ENCODE assay signal across 22 cellular contexts in the genomic region with DNA sequence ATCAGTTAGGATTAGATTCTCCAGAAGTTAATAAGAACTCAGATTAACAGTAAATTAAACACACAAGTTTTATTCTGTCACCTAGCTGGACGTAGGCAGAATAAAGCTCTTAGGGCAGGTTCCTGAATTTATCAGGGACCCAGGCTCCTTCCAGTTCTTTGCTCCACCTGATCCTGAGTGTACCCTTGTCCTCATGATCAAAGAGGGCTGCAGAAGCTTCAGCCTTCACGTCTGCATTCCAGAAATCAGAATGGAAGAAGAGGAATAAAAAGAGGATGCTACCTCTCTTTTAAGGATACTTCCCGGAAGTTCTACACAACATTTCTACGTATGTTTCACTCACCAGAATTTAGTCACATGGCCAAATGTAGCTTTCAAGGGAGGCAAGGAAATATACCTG. TPM values are rescaled to one million over a fixed set of nuclear protein-coding genes. Genes with fewer than 3 reads are reported as not detected.
DNase-seq lines count a peak whose midpoint lies in the region; ATAC-seq, FAIRE-seq and TF ChIP-seq lines count a peak whose summit lies in the region.
"Had no signal": no experiment of that assay in that cellular context is flagged by ENCODE, and none has a peak within 500 bp of the region (broad histone marks: within the 10 kb centered on the region; RNA-seq: fewer than 3 reads in every experiment).

No MANE protein-coding gene starts in this region.

- no peak for DNase-seq in HepG2 (ENCODE audit: low spot score)
- DNase-seq in right lobe of liver: no peak
- DNase-seq in activated B cell treated with CpG ODN at 0.5 μM for 24 hours: no peak
- no peak for DNase-seq in memory B cell (ENCODE audit: low spot score in 2 of 2)
- DNase-seq in NCI-H226: no peak
- DNase-seq in HuH-7.5 (ENCODE audit: low spot score): no peak
- no peak for DNase-seq in stimulated activated naive CD4-positive, alpha-beta T cell (lab: John Stamatoyannopoulos, UW)
- DNase-seq: 8988T; C1 segment of cervical spinal cord; DMS79 treated with DMSO at 0.1 percent for 48 hours; Karpas-422; NCI-H1417; NCI-H1930; NCI-H510A treated with DMSO at 0.1 percent for 48 hours; NCI-H748 treated with DMSO at 0.1 percent for 48 hours; NK-92 treated with Interleukin-12 subunit alpha and Interleukin-12 subunit beta, amount 100 ng/mL, for 24 hours; SHP77 treated with DMSO at 0.1 percent for 48 hours; SK-N-SH had no signal

- in situ Hi-C loops in HepG2 (cut with HindIII; ENCODE audit: extremely low pct_ligation_motif_present, low pct_unique_long_range_greater_than_20kb): no loop called here

- H3K9me3 Mint-ChIP-seq in activated B cell treated with CpG ODN at 0.5 μM for 24 hours: no peaks in the 10 kb centered on the region
- no peaks in the 10 kb centered on the region for H3K9me3 Mint-ChIP-seq in memory B cell

- no peak overlapping the region for H3K4me2 ChIP-seq in HepG2 (ENCODE audit: low read depth, low read length)
- H3K4me2 ChIP-seq: SK-N-SH had no signal

- TF ChIP-seq EP300 in HepG2 (IDR thresholded peaks at IDR 0.05; ENCODE audit: low read depth in 2 of 2, low read length in 2 of 2) (no peak), HepG2 (CRISPR knock-in tag; IDR thresholded peaks at IDR 0.05; ENCODE audit: borderline replicate concordance) (no peak)

- ATAC-seq in HepG2 (no peak), right lobe of liver (no peak), activated B cell treated with CpG ODN at 0.5 μM for 24 hours (ENCODE audit: low read depth) (no peak), memory B cell (ENCODE audit: low read depth) (no peak), esophagus mucosa (no peak)

- H3K36me3 ChIP-seq in HepG2 (replicated peaks in 1 of 2; ENCODE audit: control insufficient read depth in 1 of 2, insufficient read depth in 2 of 2, low read length in 2 of 2) (no peaks in the 10 kb centered on the region), right lobe of liver (no peaks in the 10 kb centered on the region)

- WGBS in HepG2 (ENCODE audit: low lambda C conversion rate): 95% methylated on average over 4 of the region's 4 CpGs
- 88% methylated on average over 4 of the region's 4 CpGs for WGBS in right lobe of liver (ENCODE audit: insufficient coverage, low coverage, low lambda C conversion rate, missing lambda C conversion rate)

- intact Hi-C loops in HepG2 (cut with micrococcal nuclease; ENCODE audit: unreplicated experiment): loop anchor here (5.0 kb wide), 1 partner anchor 120 kb away; a partner anchor contains a TSS
- intact Hi-C loops in right lobe of liver (cut with DNase I): no loop called here
- intact Hi-C loops in activated B cell treated with CpG ODN at 0.5 μM for 24 hours (cut with micrococcal nuclease): loop anchor here (1.0 to 5.0 kb wide), 5 partner anchors 8 to 490 kb away; a partner anchor contains a TSS

- peaks cover 36% of the 10 kb centered on the region for H3K79me2 ChIP-seq in HepG2 (ENCODE audit: insufficient read depth, low read length)

- H3K4me1 Mint-ChIP-seq in activated B cell treated with CpG ODN at 0.5 μM for 24 hours: peaks cover 56% of the 10 kb centered on the region
- H3K4me1 Mint-ChIP-seq in memory B cell: peaks cover 40% of the 10 kb centered on the region

- H3K27ac ChIP-seq in HepG2 (ENCODE audit: extremely low read length, insufficient read depth, low read length): no peak overlapping the region
- no peak overlapping the region for H3K27ac ChIP-seq in right lobe of liver
- H3K27ac ChIP-seq: HL-60, RWPE1 had no signal

- H3K4me3 Mint-ChIP-seq in activated B cell treated with CpG ODN at 0.5 μM for 24 hours: no peak overlapping the region
- H3K4me3 Mint-ChIP-seq in memory B cell: no peak overlapping the region

- H4K20me1 ChIP-seq in HepG2 (ENCODE audit: insufficient read depth, low read length): no peaks in the 10 kb centered on the region

- H3K4me3 ChIP-seq in HepG2 (replicated peaks in 1 of 3; ENCODE audit: insufficient read depth in 1 of 3, low read depth in 2 of 3, low read length in 3 of 3): no peak overlapping the region
- H3K4me3 ChIP-seq in right lobe of liver: no peak overlapping the region

- H3K27ac Mint-ChIP-seq in activated B cell treated with CpG ODN at 0.5 μM for 24 hours (peak overlapping the region; percentile 92), memory B cell (peak overlapping the region; percentile 93)

- no peak for TF ChIP-seq RAD21 in HepG2 (CRISPR knock-in tag; IDR thresholded peaks at IDR 0.05)

- POLR2A ChIA-PET in HepG2 (lab: Yijun Ruan, JAX): interaction anchor here (2.0 to 3.5 kb wide), 2 partner anchors 7 to 10 kb away, joined by 18 to 25 read pairs; no protein-coding TSS in a partner anchor
- POLR2A ChIA-PET in activated B cell treated with CpG ODN at 0.5 μM for 24 hours (lab: Charles Lee): interaction anchor here (0.6 to 6.0 kb wide), 4 partner anchors 10 to 119 kb away, joined by 3 to 93 read pairs (median 37); a partner anchor contains a TSS

- no peak overlapping the region for H3K9ac ChIP-seq in HepG2 (ENCODE audit: insufficient read depth, low read depth, low read length)
- H3K9ac ChIP-seq: SK-N-SH had no signal

- peaks cover 64% of the 10 kb centered on the region for H3K4me1 ChIP-seq in HepG2 (ENCODE audit: insufficient read depth, low read length)
- H3K4me1 ChIP-seq in right lobe of liver: peaks cover 0 to 3% (median 0%) of the 10 kb centered on the region in 4 donors

- no peak for FAIRE-seq in HepG2 (lab: Jason Lieb, UNC)
- FAIRE-seq: H54 had no signal

- TF ChIP-seq CTCF in HepG2 (CRISPR knock-in tag; IDR thresholded peaks at IDR 0.05): no peak
- TF ChIP-seq CTCF in right lobe of liver (IDR thresholded peaks at IDR 0.05): no peak
- TF ChIP-seq CTCF in activated B cell treated with CpG ODN at 0.5 μM for 24 hours (IDR thresholded peaks at IDR 0.05): no peak

- BruUV-seq in HepG2 (replicated peaks; lab: Mats Ljungman, UMichigan): no TSS peak

- H2AFZ ChIP-seq in HepG2 (ENCODE audit: low read length): no peak overlapping the region

- H3K27me3 Mint-ChIP-seq in activated B cell treated with CpG ODN at 0.5 μM for 24 hours (no peaks in the 10 kb centered on the region), memory B cell (no peaks in the 10 kb centered on the region)

- peaks cover 1% of the 10 kb centered on the region for H3K36me3 Mint-ChIP-seq in activated B cell treated with CpG ODN at 0.5 μM for 24 hours (ENCODE audit: low read depth)
- no peaks in the 10 kb centered on the region for H3K36me3 Mint-ChIP-seq in memory B cell

- TF ChIP-seq POLR2A in HepG2 (IDR thresholded peaks at IDR 0.05; ENCODE audit: insufficient read depth in 1 of 2, low read depth in 2 of 2, low read length in 2 of 2) (no peak), right lobe of liver (IDR thresholded peaks at IDR 0.05) (no peak)

- H3K9me3 ChIP-seq in HepG2 (ENCODE audit: low read length): no peaks in the 10 kb centered on the region
- H3K9me3 ChIP-seq in right lobe of liver: no peaks in the 10 kb centered on the region
- H3K9me3 ChIP-seq: SK-N-SH had no signal

- H3K27me3 ChIP-seq in HepG2 (ENCODE audit: control insufficient read depth in 1 of 2, insufficient read depth in 2 of 2, low read length in 2 of 2): no peaks in the 10 kb centered on the region
- H3K27me3 ChIP-seq in right lobe of liver: no peaks in the 10 kb centered on the region

- CTCF ChIA-PET in HepG2 (lab: Yijun Ruan, JAX; ENCODE audit: low intra/inter-chr PET ratio, low total read pairs) (no interaction called here), activated B cell treated with CpG ODN at 0.5 μM for 24 hours (lab: Charles Lee) (no interaction called here)

TF ChIP-seq in HepG2, 621 proteins besides CTCF, POLR2A, EP300 and RAD21:
- peak; percentile 27; the same call in 1 of the 2 replicates for TF ChIP-seq RCOR2 (CRISPR knock-in tag; IDR thresholded peaks at IDR 0.05)
- TF ChIP-seq, protein P1, sequence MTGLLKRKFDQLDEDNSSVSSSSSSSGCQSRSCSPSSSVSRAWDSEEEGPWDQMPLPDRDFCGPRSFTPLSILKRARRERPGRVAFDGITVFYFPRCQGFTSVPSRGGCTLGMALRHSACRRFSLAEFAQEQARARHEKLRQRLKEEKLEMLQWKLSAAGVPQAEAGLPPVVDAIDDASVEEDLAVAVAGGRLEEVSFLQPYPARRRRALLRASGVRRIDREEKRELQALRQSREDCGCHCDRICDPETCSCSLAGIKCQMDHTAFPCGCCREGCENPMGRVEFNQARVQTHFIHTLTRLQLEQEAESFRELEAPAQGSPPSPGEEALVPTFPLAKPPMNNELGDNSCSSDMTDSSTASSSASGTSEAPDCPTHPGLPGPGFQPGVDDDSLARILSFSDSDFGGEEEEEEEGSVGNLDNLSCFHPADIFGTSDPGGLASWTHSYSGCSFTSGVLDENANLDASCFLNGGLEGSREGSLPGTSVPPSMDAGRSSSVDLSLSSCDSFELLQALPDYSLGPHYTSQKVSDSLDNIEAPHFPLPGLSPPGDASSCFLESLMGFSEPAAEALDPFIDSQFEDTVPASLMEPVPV (CRISPR knock-in tag; IDR thresholded peaks at IDR 0.05): no peak
- TF ChIP-seq ZMYM3 (CRISPR knock-in tag; IDR thresholded peaks at IDR 0.05): peak; percentile 81

RNA-seq across cellular contexts. Expression of a gene that starts 1.7 kb away (rescaled TPM):
- total RNA-seq in HepG2 (2016; rRNA removed; fragmentation: Illumina TruSeq; extraction: Trizol): 15.6 and 34.6 TPM in 2 replicates
- total RNA-seq in HepG2 (2016; cell fraction: cytosol; rRNA removed; fragmentation: Illumina TruSeq; extraction: Trizol; ENCODE audit: low read depth): 16.9 and 17.1 TPM in 2 replicates
- total RNA-seq in HepG2 (2016; cell fraction: insoluble cytoplasmic fraction; rRNA removed; fragmentation: Illumina TruSeq; extraction: Trizol): 17.6 and 34.6 TPM in 2 replicates
- total RNA-seq in HepG2 (2016; cell fraction: membrane; rRNA removed; fragmentation: Illumina TruSeq; extraction: Trizol): 15.9 and 18.6 TPM in 2 replicates
- 83.9 and 97.3 TPM in 2 replicates for total RNA-seq in HepG2 (2016; cell fraction: nucleus; rRNA removed; fragmentation: Illumina TruSeq; extraction: Trizol)
- polyA plus RNA-seq in HepG2 (2011; rRNA removed): 33.6 and 40.6 TPM in 2 replicates
- 6.9 and 7.5 TPM in 2 replicates for polyA plus RNA-seq in HepG2 (2011; cell fraction: cytosol; rRNA removed)
- polyA plus RNA-seq in HepG2 (2011; cell fraction: nucleus; rRNA removed): 125 and 131 TPM in 2 replicates
- 13.4 and 21.8 TPM in 2 replicates for polyA plus RNA-seq in HepG2 (2012)
- polyA plus RNA-seq in HepG2 (2016; cell fraction: cytosol; fragmentation: Illumina TruSeq; extraction: Trizol; ENCODE audit: low read depth): 2.5 and 2.9 TPM in 2 replicates
- 11.8 and 12.4 TPM in 2 replicates for polyA plus RNA-seq in HepG2 (2016; cell fraction: insoluble cytoplasmic fraction; fragmentation: Illumina TruSeq; extraction: Trizol; ENCODE audit: low read depth)
- polyA plus RNA-seq in HepG2 (2016; cell fraction: membrane; fragmentation: Illumina TruSeq; extraction: Trizol; ENCODE audit: low read depth): 5.4 and 5.5 TPM in 2 replicates
- 116 and 121 TPM in 2 replicates for polyA plus RNA-seq in HepG2 (2016; cell fraction: nucleus; fragmentation: Illumina TruSeq; extraction: Trizol; ENCODE audit: insufficient read depth, low read depth)
- polyA minus RNA-seq in HepG2 (2011; rRNA and poly(A)+ RNA removed; ENCODE audit: low replicate concordance): 28.9 TPM in 1 of 2 replicates, not detected in the other
- 5.1 and 7.3 TPM in 2 replicates for polyA minus RNA-seq in HepG2 (2011; cell fraction: cytosol; rRNA and poly(A)+ RNA removed)
- polyA minus RNA-seq in HepG2 (2011; cell fraction: nucleus; rRNA and poly(A)+ RNA removed): 126 and 129 TPM in 2 replicates
- total RNA-seq in right lobe of liver: 10 to 100 TPM; 14.1 to 34.6 (median 26.5) TPM
- total RNA-seq in activated B cell treated with CpG ODN at 0.5 μM for 24 hours: 73.9 and 91.2 TPM in 2 replicates
- 9.8 TPM for total RNA-seq in esophagus mucosa

Comparison
In these comparisons a context has a peak if more than half of its experiments do, and no peak if none do; other contexts are left out.
1. intact Hi-C loops: an anchor here in HepG2 (5.0 kb wide) and activated B cell treated with CpG ODN at 0.5 μM for 24 hours (1.0 to 5.0 kb wide); none called in right lobe of liver.